In genomic region chr4:38663801-38664703, GRCh38 we compare ENCODE assay signal across 8 cellular contexts. TPM values are rescaled to one million over a fixed set of nuclear protein-coding genes. Genes with fewer than 3 reads are reported as not detected.
DNase-seq lines count a peak whose midpoint lies in the region; ATAC-seq, FAIRE-seq and TF ChIP-seq lines count a peak whose summit lies in the region.

TSS of gene KLF3 (plus strand) at chr4:38664199. CDS start at chr4:38680626, 16,427 bp downstream.

- WGBS in liver = under 1% methylated on average over 110 of the region's 110 CpGs

- peak; percentile 93 for DNase-seq in AG10803 (ENCODE audit: low read depth)
- peak; percentile 84 for DNase-seq in GM19239 (ENCODE audit: insufficient read length, low spot score)
- peak; percentile 96 for DNase-seq in NCI-H69 (lab: John Stamatoyannopoulos, UW)
- peak; percentile 80 to 81 for DNase-seq in activated CD4-positive, alpha-beta T cell treated with anti-CD3 and anti-CD28 coated beads, Interleukin-2, amount 50 U/mL, for 48 hours
- DNase-seq in dermis microvascular lymphatic vessel endothelial cell (ENCODE audit: low read depth in 2 of 2) = peak; percentile 75 to 91
- DNase-seq in stimulated activated CD4-positive, alpha-beta T cell treated with anti-CD3 and anti-CD28 coated beads, Interleukin-4, amount 100 ng/mL, for 1 hour = peak; percentile 85

- peak; percentile 77 for ATAC-seq in HG03432 (IDR thresholded peaks at IDR 0.05; ENCODE audit: unreplicated experiment)

- H3K9me3 ChIP-seq in liver (ENCODE audit: control insufficient read depth in 4 of 4, low read length in 3 of 4) = no peaks in the 10 kb centered on the region

- peak; percentile 15 to 25 for TF ChIP-seq RAD21 in liver (IDR thresholded peaks at IDR 0.05)

- no peaks in the 10 kb centered on the region for H3K27me3 ChIP-seq in liver (ENCODE audit: control insufficient read depth in 4 of 4, insufficient read depth in 4 of 4, low read length in 3 of 4)

- H3K27ac ChIP-seq in liver (ENCODE audit: low read depth in 1 of 2, low read length in 2 of 2) = peak within 1 kb of the TSS; percentile 92 to 99

- no peak for FAIRE-seq in GM19239 (lab: Jason Lieb, UNC)

- TF ChIP-seq CTCF in AG10803 (conservative IDR thresholded peaks at IDR 0.05; ENCODE audit: low read length) (no peak), liver (IDR thresholded peaks at IDR 0.05; ENCODE audit: low read depth, low read length, missing input control) (no peak)

- H3K9ac ChIP-seq in liver (ENCODE audit: low read depth in 1 of 2, low read length in 2 of 2) = peak within 1 kb of the TSS; percentile 63 to 93

- no peaks in the 10 kb centered on the region for H3K36me3 ChIP-seq in liver (ENCODE audit: control insufficient read depth in 4 of 4, insufficient read depth in 3 of 4, low read depth in 1 of 4, low read length in 3 of 4)

- H3K4me3 ChIP-seq in AG10803 (ENCODE audit: low read length) (peak within 1 kb of the TSS; percentile 72), liver (ENCODE audit: low read depth in 1 of 3, low read length in 3 of 3) (peak within 1 kb of the TSS; percentile 92 to 99 (median 94))

- H3K4me1 ChIP-seq in liver (ENCODE audit: control insufficient read depth in 4 of 4, insufficient read depth in 4 of 4, low read length in 3 of 4) = peaks cover 0 to 43% (median 32%) of the 10 kb centered on the region in 4 donors

TF ChIP-seq in liver, 16 proteins besides CTCF, POLR2A, EP300 and RAD21:
- TF ChIP-seq FOXA1 (IDR thresholded peaks at IDR 0.05) (peak; percentile 23), TAF1 (conservative IDR thresholded peaks at IDR 0.05) (peak; percentile 22), GABPA (IDR thresholded peaks at IDR 0.05 in 1 of 2, conservative IDR thresholded peaks at IDR 0.05 in 1 of 2) (no peak), SP1 (IDR thresholded peaks at IDR 0.05) (peak; percentile 36), HNF4G (IDR thresholded peaks at IDR 0.05) (no peak), EGR1 (IDR thresholded peaks at IDR 0.05; ENCODE audit: low read depth in 2 of 2) (peak in 1 of 2 donors; percentile 29), YY1 (IDR thresholded peaks at IDR 0.05) (peak; percentile 30), REST (IDR thresholded peaks at IDR 0.05) (no peak), RXRA (IDR thresholded peaks at IDR 0.05) (peak; percentile 21 to 52), JUND (IDR thresholded peaks at IDR 0.05) (no peak), HNF4A (conservative IDR thresholded peaks at IDR 0.05) (peak in 1 of 2 donors; percentile 32)

RNA-seq across cellular contexts. Expression of gene KLF3, which starts in this region (rescaled TPM):
- 15.8 and 24.8 TPM in 2 replicates for total RNA-seq in dermis microvascular lymphatic vessel endothelial cell
- total RNA-seq in liver = 10 to 100 TPM; 20.1 to 77.5 TPM
- polyA plus RNA-seq in liver = 10 to 100 TPM; 11.1 to 22.0 TPM

Comparison
In these comparisons a context has a peak if more than half of its experiments do, and no peak if none do; other contexts are left out.
1. Peak in every context shown above with its lines: DNase-seq, ATAC-seq, H3K4me3 ChIP-seq and H3K27ac ChIP-seq.